9 cellular contexts compared by ENCODE assay signal in the genomic region with DNA sequence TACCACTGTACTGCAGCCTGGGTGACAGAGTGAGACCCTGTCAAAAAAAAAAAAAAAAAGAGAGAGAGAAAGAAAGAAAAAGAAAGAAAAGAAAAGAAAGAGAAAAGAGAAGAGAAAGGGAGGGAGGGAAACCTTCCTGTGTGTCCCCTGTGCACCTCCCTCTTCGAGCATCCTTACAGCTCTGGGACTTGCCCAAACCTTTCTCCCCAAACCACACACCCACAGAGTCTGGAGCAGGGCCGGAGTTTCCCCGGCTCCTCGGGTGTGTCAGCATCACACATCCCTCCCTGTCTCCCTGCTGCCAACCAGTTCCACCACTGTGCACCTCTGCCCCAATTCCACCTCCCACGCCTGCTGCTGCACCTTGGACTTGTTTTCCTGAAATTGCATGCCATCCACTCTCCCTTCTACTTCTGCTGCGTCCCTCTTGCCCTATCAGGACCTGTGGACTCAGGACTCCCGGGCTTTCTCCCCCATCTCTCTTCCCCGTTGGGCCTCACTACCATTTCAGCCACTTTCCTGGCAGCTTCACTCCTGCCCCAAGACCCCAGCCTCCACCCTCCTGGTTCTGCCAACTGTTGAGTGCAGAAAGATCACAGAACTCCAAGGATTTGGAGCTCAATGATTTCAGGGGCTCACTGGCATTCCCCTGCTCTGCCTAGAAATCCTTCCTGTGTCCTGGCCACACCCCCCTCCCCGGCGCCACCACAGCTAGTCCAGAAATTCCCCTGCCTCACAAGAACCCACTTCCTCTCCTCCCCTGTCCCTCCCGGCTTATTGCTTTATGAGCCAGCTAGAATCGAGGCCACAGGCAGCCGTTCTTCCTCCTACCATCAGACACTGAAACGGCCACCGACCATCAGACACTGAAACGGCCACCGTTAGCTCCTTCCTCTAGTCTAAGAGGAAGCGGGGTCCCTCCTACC. TPM values are rescaled to one million over a fixed set of nuclear protein-coding genes. Genes with fewer than 3 reads are reported as not detected.
DNase-seq lines count a peak whose midpoint lies in the region; ATAC-seq and TF ChIP-seq lines count a peak whose summit lies in the region.
"Had no signal": no experiment of that assay in that cellular context is flagged by ENCODE, and none has a peak within 500 bp of the region (broad histone marks: within the 10 kb centered on the region; RNA-seq: fewer than 3 reads in every experiment).

No MANE protein-coding gene starts in this region.

- H3K4me3 ChIP-seq in coronary artery: no peak overlapping the region
- H3K4me3 ChIP-seq: vagina had no signal

- no peak for TF ChIP-seq CTCF in coronary artery (IDR thresholded peaks at IDR 0.05)

- no peak overlapping the region for H3K27ac ChIP-seq in coronary artery
- H3K27ac ChIP-seq: vagina had no signal

- peak; percentile 49 for ATAC-seq in stimulated activated naive CD8-positive, alpha-beta T cell treated with anti-CD3 and anti-CD28 coated beads, Interleukin-15, Interleukin-2, amounts not matched to agents 100 U/mL and 50 U/mL, for 24 hours

- DNase-seq in Daoy (ENCODE audit: low read depth) (peak; percentile 95), LoVo (ENCODE audit: low spot score) (peak; percentile 81), islet precursor cell (peak; percentile 90), coronary artery (ENCODE audit: low spot score) (no peak), NCI-H2081 treated with DMSO at 0.1 percent for 48 hours (lab: John Stamatoyannopoulos, UW) (no peak), NCI-H82 treated with DMSO at 0.1 percent for 48 hours (lab: John Stamatoyannopoulos, UW; ENCODE audit: unreplicated experiment) (no peak)
- DNase-seq in activated T-helper 9 cell treated with anti-CD3 and anti-CD28 coated beads, Interleukin-2, amount 50 U/mL, for 16 hours (ENCODE audit: low read depth): peak; percentile 25
- DNase-seq in stimulated activated naive CD8-positive, alpha-beta T cell treated with anti-CD3 and anti-CD28 coated beads, Interleukin-15, Interleukin-2, amounts not matched to agents 100 U/mL and 50 U/mL, for 24 hours: peak; percentile 52

RNA-seq across cellular contexts. Expression of a gene that starts 3.7 kb away (rescaled TPM):
- total RNA-seq in Daoy (2014; rRNA removed; shearing (Covaris generic)): 1.3 and 1.5 TPM in 2 replicates

RNA-seq across cellular contexts. Expression of a gene that starts 17.9 kb away (rescaled TPM):
- 11.1 and 15.0 TPM in 2 replicates for total RNA-seq in Daoy (2014; rRNA removed; shearing (Covaris generic))

RNA-seq across cellular contexts. Expression of a gene that starts 18.0 kb away (rescaled TPM):
- total RNA-seq in Daoy (2014; rRNA removed; shearing (Covaris generic)): 28.5 and 35.0 TPM in 2 replicates

RNA-seq across cellular contexts. Expression of a gene that starts 30.2 kb away (rescaled TPM):
- 0.06 and 0.12 TPM in 2 replicates for total RNA-seq in Daoy (2014; rRNA removed; shearing (Covaris generic))

RNA-seq across cellular contexts. Expression of a gene that starts 56.1 kb away (rescaled TPM):
- total RNA-seq in Daoy (2014; rRNA removed; shearing (Covaris generic)): 6.3 and 8.0 TPM in 2 replicates

Comparison
In these comparisons a context has a peak if more than half of its experiments do, and no peak if none do; other contexts are left out.
1. DNase-seq: peak in Daoy (single experiment), LoVo (single experiment), activated T-helper 9 cell treated with anti-CD3 and anti-CD28 coated beads, Interleukin-2, amount 50 U/mL, for 16 hours (single experiment), islet precursor cell (single experiment) and stimulated activated naive CD8-positive, alpha-beta T cell treated with anti-CD3 and anti-CD28 coated beads, Interleukin-15, Interleukin-2, amounts not matched to agents 100 U/mL and 50 U/mL, for 24 hours (single experiment); none in coronary artery (single experiment), NCI-H2081 treated with DMSO at 0.1 percent for 48 hours (single experiment) and NCI-H82 treated with DMSO at 0.1 percent for 48 hours (single experiment).